ENCODE assay signal across 8 cellular contexts in the genomic region with DNA sequence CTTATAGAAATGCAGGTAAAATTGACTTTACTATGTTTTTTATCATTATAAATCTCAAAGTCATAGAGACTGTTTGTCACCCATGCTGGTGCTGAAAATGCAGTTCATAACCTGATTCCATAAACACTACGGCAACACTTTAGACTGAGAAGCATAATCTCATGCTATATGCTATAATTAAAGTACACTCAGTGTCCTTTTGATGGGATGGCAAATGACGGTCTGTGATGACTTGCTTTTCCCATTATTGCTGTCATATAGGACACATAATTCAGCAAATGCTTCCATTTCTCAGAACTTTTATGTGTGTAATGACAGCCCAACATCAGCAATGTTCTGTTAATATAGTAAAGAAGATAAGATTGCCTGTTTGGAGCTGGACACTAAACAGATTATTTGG.
"Had no signal": no experiment of that assay in that cellular context is flagged by ENCODE, and none has a peak within 500 bp of the region (broad histone marks: within the 10 kb centered on the region; RNA-seq: fewer than 3 reads in every experiment).

No MANE protein-coding gene starts in this region.

- ATAC-seq: GM23338, HepG2, K562 had no signal

- H3K27ac ChIP-seq: HL-60 had no signal

- FAIRE-seq: H1, H54, HepG2, K562 had no signal

- H3K4me2 ChIP-seq: GM23338 had no signal

- H3K4me3 ChIP-seq: GM23338, K562 had no signal

- H2AFZ ChIP-seq: GM23338 had no signal

- DNase-seq: H9, HCEC 1CT had no signal
